12 cellular contexts compared by ENCODE assay signal in genomic region chr11:60684541-60684848, GRCh38. TPM values are rescaled to one million over a fixed set of nuclear protein-coding genes. Genes with fewer than 3 reads are reported as not detected.
"Had no signal": no experiment of that assay in that cellular context is flagged by ENCODE, and none has a peak within 500 bp of the region (broad histone marks: within the 10 kb centered on the region; RNA-seq: fewer than 3 reads in every experiment).

No MANE protein-coding gene starts in this region.

RNA-seq across cellular contexts. Expression of gene MS4A8, which starts 14.9 kb away (rescaled TPM):
- total RNA-seq: activated CD4-positive, alpha-beta memory T cell treated with anti-CD3 and anti-CD28 coated beads, Interleukin-2, amount 10 ng/mL, durations not matched to agents 7 days and 5 days; activated CD8-positive, alpha-beta memory T cell treated with anti-CD3 and anti-CD28 coated beads, Interleukin-2, amount 10 ng/mL, durations not matched to agents 7 days and 5 days; natural killer cell treated with Interleukin-12 subunit alpha and Interleukin-12 subunit beta and Interleukin-15 and Interleukin-18, amount 100 ng/mL, for 72 hours; pulmonary artery endothelial cell; temporal lobe had no signal
- polyA plus RNA-seq: keratinocyte had no signal

RNA-seq across cellular contexts. Expression of gene MS4A18, which starts 40.0 kb away (rescaled TPM):
- total RNA-seq: activated CD4-positive, alpha-beta memory T cell treated with anti-CD3 and anti-CD28 coated beads, Interleukin-2, amount 10 ng/mL, durations not matched to agents 7 days and 5 days; activated CD8-positive, alpha-beta memory T cell treated with anti-CD3 and anti-CD28 coated beads, Interleukin-2, amount 10 ng/mL, durations not matched to agents 7 days and 5 days; cerebellum; frontal cortex; lower lobe of right lung; natural killer cell treated with Interleukin-12 subunit alpha and Interleukin-12 subunit beta and Interleukin-15 and Interleukin-18, amount 100 ng/mL, for 72 hours; pancreas; pulmonary artery endothelial cell; stomach; temporal lobe had no signal
- polyA plus RNA-seq: esophagus, keratinocyte, pancreas had no signal
